In genomic region chr20:35134900-35135299, GRCh38 we compare ENCODE assay signal across 24 cellular contexts. TPM values are rescaled to one million over a fixed set of nuclear protein-coding genes. Genes with fewer than 3 reads are reported as not detected.
DNase-seq lines count a peak whose midpoint lies in the region; ATAC-seq and TF ChIP-seq lines count a peak whose summit lies in the region.
"Had no signal": no experiment of that assay in that cellular context is flagged by ENCODE, and none has a peak within 500 bp of the region (broad histone marks: within the 10 kb centered on the region; RNA-seq: fewer than 3 reads in every experiment).

No MANE protein-coding gene starts in this region.

- TF ChIP-seq POLR2A in tibial nerve (IDR thresholded peaks at IDR 0.05), result no peak

- DNase-seq in ascending aorta (ENCODE audit: low spot score in 2 of 2) (no peak), cardiac muscle cell (ENCODE audit: low read depth in 1 of 2, low spot score in 1 of 2) (peak in 1 of 2 donors; percentile 6), osteoblast (ENCODE audit: insufficient read length, low spot score, missing footprints) (peak; percentile 39), tibial nerve (ENCODE audit: low spot score in 2 of 2) (no peak), colonic mucosa (no peak)
- no peak for DNase-seq in NK-92 treated with Interleukin-12 subunit alpha and Interleukin-12 subunit beta, amount 100 ng/mL, for 24 hours (lab: John Stamatoyannopoulos, UW)
- DNase-seq: activated B cell treated with CpG ODN at 0.5 μM for 24 hours; activated CD4-positive, alpha-beta memory T cell treated with anti-CD3 and anti-CD28 coated beads, Interleukin-2, amount 10 ng/mL, durations not matched to agents 7 days and 5 days; activated naive CD4-positive, alpha-beta T cell; AML-193; anterior cingulate cortex; CD8-positive, alpha-beta memory T cell; DMS79; H7; Kasumi-1; mesendoderm; naive B cell; NCI-H1048; NCI-H2081; NCI-H446 treated with DMSO at 0.1 percent for 48 hours; T-helper 9 cell had no signal

- intact Hi-C loops in ascending aorta (cut with DNase I), result no loop called here
- intact Hi-C loops in colonic mucosa (cut with DNase I), result no loop called here

- H3K9me3 ChIP-seq in ascending aorta (no peaks in the 10 kb centered on the region), cardiac muscle cell (ENCODE audit: low read depth) (no peaks in the 10 kb centered on the region), osteoblast (ENCODE audit: low read depth, low read length) (no peaks in the 10 kb centered on the region), tibial nerve (no peaks in the 10 kb centered on the region), colonic mucosa (no peaks in the 10 kb centered on the region)
- H3K9me3 ChIP-seq: ovary had no signal

- peak overlapping the region; percentile 85 to 89 for H3K27ac ChIP-seq in ascending aorta
- peak overlapping the region; percentile 86 for H3K27ac ChIP-seq in cardiac muscle cell
- H3K27ac ChIP-seq in osteoblast (ENCODE audit: low read depth, low read length), result peak overlapping the region; percentile 60
- peak overlapping the region in 3 of 4 donors; percentile 36 to 78 (median 42) for H3K27ac ChIP-seq in tibial nerve
- H3K27ac ChIP-seq in colonic mucosa, result no peak overlapping the region

- H3K36me3 ChIP-seq in ascending aorta (peaks cover 38 to 50% of the 10 kb centered on the region in 2 donors), cardiac muscle cell (peaks cover 18% of the 10 kb centered on the region), osteoblast (ENCODE audit: insufficient read depth, low read length) (peaks cover 29% of the 10 kb centered on the region), tibial nerve (peaks cover 0 to 93% (median 15%) of the 10 kb centered on the region in 3 donors), colonic mucosa (peaks cover 9% of the 10 kb centered on the region)
- H3K36me3 ChIP-seq: ovary had no signal

- no peak overlapping the region for H2AFZ ChIP-seq in osteoblast (ENCODE audit: low read length)

- ATAC-seq in GM18498 (IDR thresholded peaks at IDR 0.05; ENCODE audit: unreplicated experiment), result no peak
- ATAC-seq: SK-N-SH treated with all-trans-retinoic acid at 6 μM for 48 hours had no signal

- peak overlapping the region; percentile 14 for H3K4me2 ChIP-seq in osteoblast (ENCODE audit: insufficient read depth, low read length)

- H3K9ac ChIP-seq in colonic mucosa (ENCODE audit: low read depth in 2 of 2, low read length in 2 of 2), result no peak overlapping the region

- TF ChIP-seq EP300 in tibial nerve (IDR thresholded peaks at IDR 0.05), result no peak

- WGBS in tibial nerve, 2 donors, result 68 to 69% methylated on average over 5 of the region's 5 CpGs

- H3K4me3 ChIP-seq in ascending aorta, result peak overlapping the region in 1 of 2 donors; percentile 37
- H3K4me3 ChIP-seq in cardiac muscle cell, result no peak overlapping the region
- H3K4me3 ChIP-seq in osteoblast (ENCODE audit: insufficient read depth, low read length), result no peak overlapping the region
- no peak overlapping the region for H3K4me3 ChIP-seq in tibial nerve
- H3K4me3 ChIP-seq in colonic mucosa, result no peak overlapping the region
- H3K4me3 ChIP-seq: ovary had no signal

- TF ChIP-seq CTCF in ascending aorta (IDR thresholded peaks at IDR 0.05) (no peak), cardiac muscle cell (IDR thresholded peaks at IDR 0.05; ENCODE audit: low read depth, low read length) (no peak), osteoblast (IDR thresholded peaks at IDR 0.05; ENCODE audit: extremely low read depth, low read depth, low read length) (no peak), tibial nerve (IDR thresholded peaks at IDR 0.05) (no peak), colonic mucosa (IDR thresholded peaks at IDR 0.05) (no peak)

- H3K27me3 ChIP-seq in ascending aorta, result no peaks in the 10 kb centered on the region
- no peaks in the 10 kb centered on the region for H3K27me3 ChIP-seq in cardiac muscle cell
- H3K27me3 ChIP-seq in osteoblast (ENCODE audit: insufficient read depth, low read length), result no peaks in the 10 kb centered on the region
- no peaks in the 10 kb centered on the region for H3K27me3 ChIP-seq in tibial nerve
- H3K27me3 ChIP-seq in colonic mucosa, result no peaks in the 10 kb centered on the region
- H3K27me3 ChIP-seq: ovary had no signal

- no peaks in the 10 kb centered on the region for H4K20me1 ChIP-seq in osteoblast (ENCODE audit: insufficient read depth, low read length)

- H3K79me2 ChIP-seq in osteoblast (ENCODE audit: insufficient read depth, low read length), result no peaks in the 10 kb centered on the region

- H3K4me1 ChIP-seq in ascending aorta (peaks cover 10 to 17% of the 10 kb centered on the region in 2 donors), cardiac muscle cell (ENCODE audit: low read depth) (peaks cover 25% of the 10 kb centered on the region), osteoblast (ENCODE audit: insufficient read depth, low read length) (peaks cover 26% of the 10 kb centered on the region), tibial nerve (peaks cover 0 to 35% (median 0%) of the 10 kb centered on the region in 4 donors), colonic mucosa (no peaks in the 10 kb centered on the region)

RNA-seq across cellular contexts. Expression of gene EDEM2, which starts 12.2 kb away (rescaled TPM):
- total RNA-seq in ascending aorta (20.3 TPM), cardiac muscle cell (40.1 and 42.1 TPM in 2 replicates), osteoblast (32.2 and 41.8 TPM in 2 replicates), tibial nerve (10 to 100 TPM; 19.6 to 29.7 (median 25.2) TPM), colonic mucosa (10 to 100 TPM; 28.0 to 36.0 TPM)
- polyA plus RNA-seq in cardiac muscle cell, result 57.5 and 66.2 TPM in 2 replicates

RNA-seq across cellular contexts. Expression of gene PROCR, which starts 37.0 kb away (rescaled TPM):
- 241 TPM for total RNA-seq in ascending aorta
- 8.2 and 11.6 TPM in 2 replicates for total RNA-seq in cardiac muscle cell
- polyA plus RNA-seq in cardiac muscle cell, result 12.5 and 13.7 TPM in 2 replicates
- total RNA-seq in osteoblast, result 35.9 and 38.0 TPM in 2 replicates
- total RNA-seq in tibial nerve, result 100 to 1,000 TPM in 2 of 4 donors, 10 to 100 TPM in 2; 40.9 to 132 (median 94.6) TPM
- 10 to 100 TPM in 1 of 2 donors, 1 to 10 TPM in 1; 9.8 to 14.5 TPM for total RNA-seq in colonic mucosa

RNA-seq across cellular contexts. Expression of gene TRPC4AP, which starts 42.3 kb away (rescaled TPM):
- total RNA-seq in ascending aorta, result 54.1 TPM
- total RNA-seq in cardiac muscle cell, result 113 and 120 TPM in 2 replicates
- polyA plus RNA-seq in cardiac muscle cell, result 123 and 131 TPM in 2 replicates
- total RNA-seq in osteoblast, result 98.7 and 98.8 TPM in 2 replicates
- 100 to 1,000 TPM in 1 of 4 donors, 10 to 100 TPM in 3; 63.4 to 101 (median 76.4) TPM for total RNA-seq in tibial nerve
- 10 to 100 TPM; 52.8 to 63.2 TPM for total RNA-seq in colonic mucosa
